In genomic region chr10:97542169-97543024, GRCh38 we compare ENCODE assay signal across 8 cellular contexts. TPM values are rescaled to one million over a fixed set of nuclear protein-coding genes. Genes with fewer than 3 reads are reported as not detected.
DNase-seq lines count a peak whose midpoint lies in the region; FAIRE-seq and TF ChIP-seq lines count a peak whose summit lies in the region.

No MANE protein-coding gene starts in this region.

- no peak for DNase-seq in GM12891 (ENCODE audit: insufficient read length, low spot score)
- DNase-seq in RWPE1 (ENCODE audit: low spot score), result peak; percentile 94
- DNase-seq in T47D (ENCODE audit: low read depth in 1 of 2, low spot score in 1 of 2), result peak; percentile 61 to 78
- DNase-seq in kidney epithelial cell (ENCODE audit: low read depth), result peak; percentile 93
- peak; percentile 9 to 32 for DNase-seq in stimulated activated CD4-positive, alpha-beta T cell treated with anti-CD3 and anti-CD28 coated beads, Interleukin-15, amount 100 ng/mL, for 48 hours (ENCODE audit: low read depth in 2 of 2)
- no peak for DNase-seq in HuH-7.5 (ENCODE audit: low spot score)
- DNase-seq in germinal center (ENCODE audit: low spot score), result no peak
- DNase-seq in AML-193 (lab: John Stamatoyannopoulos, UW), result no peak

- no peak for TF ChIP-seq POLR2A in GM12891 (IDR thresholded peaks at IDR 0.05; ENCODE audit: low read depth, low read length)

- in situ Hi-C loops in T47D (cut with HindIII; ENCODE audit: low pct_unique_long_range_greater_than_20kb, low sequenced_read_pairs), result no loop called here

- CTCF ChIA-PET in RWPE1 (lab: Yijun Ruan, JAX), result interaction anchor here (0.7 to 2.2 kb wide), 4 partner anchors 12 to 78 kb away, joined by 3 to 7 read pairs (median 4); no protein-coding TSS in a partner anchor

- H3K27me3 ChIP-seq in kidney epithelial cell (ENCODE audit: control insufficient read depth, insufficient read depth, low read length), result no peaks in the 10 kb centered on the region

- POLR2A ChIA-PET in RWPE1 (lab: Yijun Ruan, JAX; ENCODE audit: low non-redundant PET), result interaction anchor here (0.5 to 0.6 kb wide), 4 partner anchors 10 to 194 kb away, joined by 3 to 4 read pairs (median 3); partner anchors contain the start of gene ZFYVE27

- FAIRE-seq in GM12891 (lab: Jason Lieb, UNC), result peak; percentile 23

- H3K27ac ChIP-seq in RWPE1, result peak overlapping the region; percentile 98

- no peak for TF ChIP-seq CTCF in RWPE1 (conservative IDR thresholded peaks at IDR 0.05; ENCODE audit: low read depth)
- no peak for TF ChIP-seq CTCF in kidney epithelial cell (IDR thresholded peaks at IDR 0.05; ENCODE audit: insufficient read depth, low read length, poor library complexity, severe bottlenecking)

- no peaks in the 10 kb centered on the region for H3K36me3 ChIP-seq in kidney epithelial cell (ENCODE audit: control insufficient read depth, insufficient read depth, low read length)

- no peak overlapping the region for H3K4me3 ChIP-seq in kidney epithelial cell (ENCODE audit: low read depth, low read length)

TF ChIP-seq in GM12891, 5 proteins besides CTCF, POLR2A, EP300 and RAD21:
- TF ChIP-seq POLR2AphosphoS5 (IDR thresholded peaks at IDR 0.05; ENCODE audit: low read depth, low read length) (no peak), PAX5 (IDR thresholded peaks at IDR 0.05; ENCODE audit: insufficient read depth, low read length, severe bottlenecking) (no peak), POU2F2 (IDR thresholded peaks at IDR 0.05; ENCODE audit: low read depth, low read length) (no peak), TAF1 (IDR thresholded peaks at IDR 0.05; ENCODE audit: low read depth, low read length) (no peak), SPI1 (IDR thresholded peaks at IDR 0.05; ENCODE audit: low read depth, low read length) (no peak)
TF ChIP-seq in GM12891: peak in this region for 0.

RNA-seq across cellular contexts. Expression of gene ANKRD2, which starts 30.2 kb away (rescaled TPM):
- polyA plus RNA-seq in GM12891 (2012; ENCODE audit: low read depth, missing spikeins), result not detected
- 0.08 TPM in 1 of 2 replicates, not detected in the other for total RNA-seq in kidney epithelial cell

RNA-seq across cellular contexts. Expression of gene HOGA1, which starts 41.8 kb away (rescaled TPM):
- 0.06 TPM for polyA plus RNA-seq in GM12891 (2012; ENCODE audit: low read depth, missing spikeins)
- total RNA-seq in kidney epithelial cell, result 3.4 and 5.1 TPM in 2 replicates

RNA-seq across cellular contexts. Expression of gene UBTD1, which starts 43.7 kb away (rescaled TPM):
- polyA plus RNA-seq in GM12891 (2012; ENCODE audit: low read depth, missing spikeins), result 0.82 TPM
- total RNA-seq in kidney epithelial cell, result 32.5 and 44.4 TPM in 2 replicates

RNA-seq across cellular contexts. Expression of gene MMS19, which starts 44.2 kb away (rescaled TPM):
- polyA plus RNA-seq in GM12891 (2012; ENCODE audit: low read depth, missing spikeins), result 49.1 TPM
- 85.2 and 111 TPM in 2 replicates for total RNA-seq in kidney epithelial cell

RNA-seq across cellular contexts. Expression of gene C10orf62, which starts 47.1 kb away (rescaled TPM):
- not detected for polyA plus RNA-seq in GM12891 (2012; ENCODE audit: low read depth, missing spikeins)
- not detected in 2 replicates for total RNA-seq in kidney epithelial cell

Comparison
In these comparisons a context has a peak if more than half of its experiments do, and no peak if none do; other contexts are left out.
1. DNase-seq: peak in RWPE1 (single experiment), T47D (2 of 2), kidney epithelial cell (single experiment) and stimulated activated CD4-positive, alpha-beta T cell treated with anti-CD3 and anti-CD28 coated beads, Interleukin-15, amount 100 ng/mL, for 48 hours (2 of 2); none in GM12891 (single experiment), HuH-7.5 (single experiment), germinal center (single experiment) and AML-193 (0 of 2).